In the genomic region with DNA sequence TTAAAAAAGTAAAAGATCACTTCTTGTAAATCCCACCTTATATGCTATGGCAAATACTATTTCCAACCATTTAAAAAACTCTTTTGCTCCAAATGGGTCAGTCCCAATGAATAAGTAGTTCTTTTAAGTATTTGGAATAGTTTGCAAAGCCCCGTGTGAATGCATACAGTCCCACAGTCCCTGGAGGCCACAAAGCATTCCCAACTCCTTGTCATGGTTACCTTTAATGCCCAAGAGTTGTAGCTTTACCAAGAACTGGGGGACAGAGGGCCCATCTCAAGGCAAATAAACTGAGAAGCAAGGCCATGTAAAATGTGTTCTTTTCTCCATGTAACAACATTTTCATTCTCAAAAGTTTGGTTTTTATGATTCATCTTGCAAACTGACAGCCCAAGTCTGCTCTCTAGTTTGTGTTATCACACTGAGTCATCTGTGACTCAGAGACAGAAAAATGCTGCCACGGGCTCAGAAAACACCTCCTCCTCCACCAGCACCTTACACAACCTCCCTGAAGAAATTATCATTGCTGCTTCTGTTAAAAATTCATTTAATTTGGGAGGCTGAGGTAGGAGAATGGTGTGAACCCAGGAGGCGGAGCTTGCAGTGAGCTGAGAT, we compare ENCODE assay signal across 1 cellular context.
TF ChIP-seq lines count a peak whose summit lies in the region.

No MANE protein-coding gene starts in this region.

TF ChIP-seq in HepG2, 621 proteins besides CTCF, POLR2A, EP300 and RAD21 (continued from another document):
- TF ChIP-seq, protein P1, sequence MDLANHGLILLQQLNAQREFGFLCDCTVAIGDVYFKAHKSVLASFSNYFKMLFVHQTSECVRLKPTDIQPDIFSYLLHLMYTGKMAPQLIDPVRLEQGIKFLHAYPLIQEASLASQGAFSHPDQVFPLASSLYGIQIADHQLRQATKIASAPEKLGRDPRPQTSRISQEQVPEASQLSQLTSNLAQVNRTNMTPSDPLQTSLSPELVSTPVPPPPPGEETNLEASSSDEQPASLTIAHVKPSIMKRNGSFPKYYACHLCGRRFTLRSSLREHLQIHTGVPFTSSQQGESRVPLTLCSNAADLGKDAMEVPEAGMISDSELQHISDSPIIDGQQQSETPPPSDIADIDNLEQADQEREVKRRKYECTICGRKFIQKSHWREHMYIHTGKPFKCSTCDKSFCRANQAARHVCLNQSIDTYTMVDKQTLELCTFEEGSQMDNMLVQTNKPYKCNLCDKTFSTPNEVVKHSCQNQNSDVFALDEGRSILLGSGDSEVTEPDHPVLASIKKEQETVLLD (CRISPR knock-in tag; IDR thresholded peaks at IDR 0.05; ENCODE audit: low read depth): no peak
- TF ChIP-seq FOSL2 (CRISPR knock-in tag; IDR thresholded peaks at IDR 0.05): peak; percentile 92
